In genomic region chr10:120229641-120230040, GRCh38 we compare ENCODE assay signal across 11 cellular contexts.
"Had no signal": no experiment of that assay in that cellular context is flagged by ENCODE, and none has a peak within 500 bp of the region (broad histone marks: within the 10 kb centered on the region; RNA-seq: fewer than 3 reads in every experiment).

No MANE protein-coding gene starts in this region.

- DNase-seq: GM23248, GOT3, H7, H9, HCEC 1CT, HFFc6 had no signal

- H3K27ac ChIP-seq: GM23248 had no signal

- H3K4me1 ChIP-seq: HAP-1 had no signal

- H3K4me2 ChIP-seq: GM23338 had no signal

- H3K27ac Mint-ChIP-seq: GM23338, H9, HFFc6 had no signal

- H3K4me3 Mint-ChIP-seq: GM23338, H9, HFFc6 had no signal

- H3K9me3 ChIP-seq: HAP-1 had no signal

- H3K36me3 ChIP-seq: HAP-1 had no signal

- ATAC-seq: GM23338, HCT116 had no signal

- H3K9me3 Mint-ChIP-seq: HFFc6 had no signal

- H3K9ac ChIP-seq: GM23248 had no signal

- H2AFZ ChIP-seq: GM23248, GM23338 had no signal

- FAIRE-seq: H1, H54 had no signal

- H3K4me3 ChIP-seq: GM23248, GM23338, HAP-1 had no signal

- H3K4me1 Mint-ChIP-seq: GM23338, H9 had no signal
